Comparison of ENCODE assay signal across 19 cellular contexts in genomic region chr17:59167571-59168001, GRCh38. TPM values are rescaled to one million over a fixed set of nuclear protein-coding genes. Genes with fewer than 3 reads are reported as not detected.
A peak's percentile ranks its signal among the peaks of the same experiment; 100 is the strongest.
DNase-seq lines count a peak whose midpoint lies in the region; ATAC-seq and TF ChIP-seq lines count a peak whose summit lies in the region.
"Had no signal": no experiment of that assay in that cellular context is flagged by ENCODE, and none has a peak within 500 bp of the region (broad histone marks: within the 10 kb centered on the region; RNA-seq: fewer than 3 reads in every experiment).

No MANE protein-coding gene starts in this region.

- no peak overlapping the region for H3K27ac ChIP-seq in fibroblast of lung (ENCODE audit: insufficient read depth, low read length)
- H3K27ac ChIP-seq in caudate nucleus (ENCODE audit: low read depth, low read length): no peak overlapping the region
- H3K27ac ChIP-seq: body of pancreas, spleen had no signal

- H3K9ac ChIP-seq in fibroblast of lung (ENCODE audit: insufficient read depth, low read length): no peak overlapping the region

- intact Hi-C loops in activated B cell treated with CpG ODN at 0.5 μM for 24 hours (cut with micrococcal nuclease): loop anchor here (2.0 kb wide), 2 partner anchors 41 to 53 kb away; partner anchors contain the start of gene GDPD1

- TF ChIP-seq CTCF in activated B cell treated with CpG ODN at 0.5 μM for 24 hours (IDR thresholded peaks at IDR 0.05) (no peak), fibroblast of lung (conservative IDR thresholded peaks at IDR 0.05 in 1 of 2, IDR thresholded peaks at IDR 0.05 in 1 of 2; ENCODE audit: low read depth in 1 of 2, low read length in 2 of 2) (no peak)

- H3K79me2 ChIP-seq in fibroblast of lung (ENCODE audit: control insufficient read depth, insufficient read depth, low read length): peaks cover 51% of the 10 kb centered on the region

- no peaks in the 10 kb centered on the region for H3K27me3 ChIP-seq in fibroblast of lung (ENCODE audit: control insufficient read depth, insufficient read depth, low read length)
- H3K27me3 ChIP-seq: body of pancreas, spleen had no signal

- H3K4me1 ChIP-seq in fibroblast of lung (ENCODE audit: control insufficient read depth, extremely low read depth, insufficient read depth, low read length): peaks cover 6% of the 10 kb centered on the region
- H3K4me1 ChIP-seq: body of pancreas had no signal

- no peak overlapping the region for H3K4me2 ChIP-seq in fibroblast of lung (ENCODE audit: extremely low read depth, insufficient read depth, low read length)

- POLR2A ChIA-PET in activated B cell treated with CpG ODN at 0.5 μM for 24 hours (lab: Charles Lee): interaction anchor here (2.2 kb wide), 1 partner anchor 13 kb away, joined by 7 read pairs; the partner anchor contains the start of genes PRR11 and SKA2

- peaks cover under 1% of the 10 kb centered on the region for H3K36me3 ChIP-seq in fibroblast of lung (ENCODE audit: control insufficient read depth, insufficient read depth, low read length)

- H3K9me3 ChIP-seq in fibroblast of lung (ENCODE audit: control insufficient read depth, insufficient read depth, low read depth, low read length): no peaks in the 10 kb centered on the region
- H3K9me3 ChIP-seq: body of pancreas had no signal

- CTCF ChIA-PET in activated B cell treated with CpG ODN at 0.5 μM for 24 hours (lab: Charles Lee): no interaction called here

- no peak overlapping the region for H3K4me3 Mint-ChIP-seq in activated naive CD8-positive, alpha-beta T cell treated with anti-CD3 and anti-CD28 coated beads, Interleukin-2, amount 50 U/mL, for 24 hours
- no peak overlapping the region for H3K4me3 Mint-ChIP-seq in activated naive CD8-positive, alpha-beta T cell treated with anti-CD3 and anti-CD28 coated beads for 36 hours
- H3K4me3 Mint-ChIP-seq in activated B cell treated with CpG ODN at 0.5 μM for 24 hours: no peak overlapping the region
- no peak overlapping the region for H3K4me3 Mint-ChIP-seq in stimulated activated naive B cell treated with anti-CD40 and anti-IgM and Interleukin-4, amounts not matched to agents 10 μg/mL and 1 μg/mL and 100 μg/mL, for 72 hours
- H3K4me3 Mint-ChIP-seq: activated CD8-positive, alpha-beta T cell treated with anti-CD3 and anti-CD28 coated beads for 36 hours; T-helper 1 cell treated with Interleukin-12 subunit alpha and Interleukin-12 subunit beta and Interleukin-4 antibody, amounts not matched to agents 30 μg/mL and 1 μg/mL, for 36 hours had no signal

- ATAC-seq in activated naive CD8-positive, alpha-beta T cell treated with anti-CD3 and anti-CD28 coated beads, Interleukin-2, amount 50 U/mL, for 24 hours: peak; percentile 15
- ATAC-seq in activated B cell treated with CpG ODN at 0.5 μM for 24 hours (ENCODE audit: low read depth): peak; percentile 67
- peak; percentile 63 to 68 for ATAC-seq in stimulated activated naive B cell treated with anti-CD40 and anti-IgM and Interleukin-4, amounts not matched to agents 10 μg/mL and 1 μg/mL and 100 μg/mL, for 72 hours (replicated peaks)
- ATAC-seq: activated CD8-positive, alpha-beta T cell treated with anti-CD3 and anti-CD28 coated beads for 36 hours; body of pancreas; left cardiac atrium had no signal

- H2AFZ ChIP-seq in fibroblast of lung (ENCODE audit: low read length): peak overlapping the region; percentile 58

- no peak overlapping the region for H3K27ac Mint-ChIP-seq in activated naive CD8-positive, alpha-beta T cell treated with anti-CD3 and anti-CD28 coated beads, Interleukin-2, amount 50 U/mL, for 24 hours
- H3K27ac Mint-ChIP-seq in activated naive CD8-positive, alpha-beta T cell treated with anti-CD3 and anti-CD28 coated beads for 36 hours: no peak overlapping the region
- no peak overlapping the region for H3K27ac Mint-ChIP-seq in activated B cell treated with CpG ODN at 0.5 μM for 24 hours
- H3K27ac Mint-ChIP-seq in stimulated activated naive B cell treated with anti-CD40 and anti-IgM and Interleukin-4, amounts not matched to agents 10 μg/mL and 1 μg/mL and 100 μg/mL, for 72 hours: no peak overlapping the region
- H3K27ac Mint-ChIP-seq: activated CD8-positive, alpha-beta T cell treated with anti-CD3 and anti-CD28 coated beads for 36 hours; progenitor cell of endocrine pancreas; T-helper 1 cell treated with Interleukin-12 subunit alpha and Interleukin-12 subunit beta and Interleukin-4 antibody, amounts not matched to agents 30 μg/mL and 1 μg/mL, for 36 hours had no signal

- no peak overlapping the region for H3K4me3 ChIP-seq in fibroblast of lung (replicated peaks in 1 of 4; ENCODE audit: control extremely low read depth in 1 of 4, insufficient read depth in 1 of 4, low read depth in 3 of 4, low read length in 4 of 4)
- H3K4me3 ChIP-seq: body of pancreas, spleen had no signal

- H4K20me1 ChIP-seq in fibroblast of lung (ENCODE audit: control insufficient read depth, extremely low read depth, insufficient read depth, low read length): no peaks in the 10 kb centered on the region

- peaks cover 8% of the 10 kb centered on the region for H3K36me3 Mint-ChIP-seq in activated naive CD8-positive, alpha-beta T cell treated with anti-CD3 and anti-CD28 coated beads, Interleukin-2, amount 50 U/mL, for 24 hours (ENCODE audit: low read depth)
- peaks cover 4% of the 10 kb centered on the region for H3K36me3 Mint-ChIP-seq in activated naive CD8-positive, alpha-beta T cell treated with anti-CD3 and anti-CD28 coated beads for 36 hours
- H3K36me3 Mint-ChIP-seq in activated B cell treated with CpG ODN at 0.5 μM for 24 hours (ENCODE audit: low read depth): no peaks in the 10 kb centered on the region
- peaks cover 0 to 5% of the 10 kb centered on the region in 2 donors for H3K36me3 Mint-ChIP-seq in stimulated activated naive B cell treated with anti-CD40 and anti-IgM and Interleukin-4, amounts not matched to agents 10 μg/mL and 1 μg/mL and 100 μg/mL, for 72 hours

- peaks cover 9% of the 10 kb centered on the region for H3K4me1 Mint-ChIP-seq in activated naive CD8-positive, alpha-beta T cell treated with anti-CD3 and anti-CD28 coated beads, Interleukin-2, amount 50 U/mL, for 24 hours
- H3K4me1 Mint-ChIP-seq in activated naive CD8-positive, alpha-beta T cell treated with anti-CD3 and anti-CD28 coated beads for 36 hours: peaks cover 2% of the 10 kb centered on the region
- H3K4me1 Mint-ChIP-seq in activated B cell treated with CpG ODN at 0.5 μM for 24 hours: peaks cover 13% of the 10 kb centered on the region
- H3K4me1 Mint-ChIP-seq in stimulated activated naive B cell treated with anti-CD40 and anti-IgM and Interleukin-4, amounts not matched to agents 10 μg/mL and 1 μg/mL and 100 μg/mL, for 72 hours: peaks cover 9 to 15% of the 10 kb centered on the region in 2 donors

- H3K9me3 Mint-ChIP-seq in activated naive CD8-positive, alpha-beta T cell treated with anti-CD3 and anti-CD28 coated beads, Interleukin-2, amount 50 U/mL, for 24 hours: no peaks in the 10 kb centered on the region
- no peaks in the 10 kb centered on the region for H3K9me3 Mint-ChIP-seq in activated naive CD8-positive, alpha-beta T cell treated with anti-CD3 and anti-CD28 coated beads for 36 hours
- no peaks in the 10 kb centered on the region for H3K9me3 Mint-ChIP-seq in activated B cell treated with CpG ODN at 0.5 μM for 24 hours
- H3K9me3 Mint-ChIP-seq in stimulated activated naive B cell treated with anti-CD40 and anti-IgM and Interleukin-4, amounts not matched to agents 10 μg/mL and 1 μg/mL and 100 μg/mL, for 72 hours: no peaks in the 10 kb centered on the region
- H3K9me3 Mint-ChIP-seq: activated CD8-positive, alpha-beta T cell treated with anti-CD3 and anti-CD28 coated beads for 36 hours; T-helper 1 cell treated with Interleukin-12 subunit alpha and Interleukin-12 subunit beta and Interleukin-4 antibody, amounts not matched to agents 30 μg/mL and 1 μg/mL, for 36 hours had no signal

- no peaks in the 10 kb centered on the region for H3K27me3 Mint-ChIP-seq in activated naive CD8-positive, alpha-beta T cell treated with anti-CD3 and anti-CD28 coated beads, Interleukin-2, amount 50 U/mL, for 24 hours
- no peaks in the 10 kb centered on the region for H3K27me3 Mint-ChIP-seq in activated naive CD8-positive, alpha-beta T cell treated with anti-CD3 and anti-CD28 coated beads for 36 hours
- no peaks in the 10 kb centered on the region for H3K27me3 Mint-ChIP-seq in activated B cell treated with CpG ODN at 0.5 μM for 24 hours
- no peaks in the 10 kb centered on the region for H3K27me3 Mint-ChIP-seq in stimulated activated naive B cell treated with anti-CD40 and anti-IgM and Interleukin-4, amounts not matched to agents 10 μg/mL and 1 μg/mL and 100 μg/mL, for 72 hours
- H3K27me3 Mint-ChIP-seq: activated CD8-positive, alpha-beta T cell treated with anti-CD3 and anti-CD28 coated beads for 36 hours; progenitor cell of endocrine pancreas had no signal

- DNase-seq in activated naive CD8-positive, alpha-beta T cell treated with anti-CD3 and anti-CD28 coated beads, Interleukin-2, amount 50 U/mL, for 24 hours: no peak
- no peak for DNase-seq in activated naive CD8-positive, alpha-beta T cell treated with anti-CD3 and anti-CD28 coated beads for 36 hours
- DNase-seq in activated B cell treated with CpG ODN at 0.5 μM for 24 hours (no peak), fibroblast of lung (ENCODE audit: low read depth in 2 of 2) (peak in 1 of 2 donors; percentile 74), NCI-H2171 treated with DMSO at 0.1 percent for 48 hours (lab: John Stamatoyannopoulos, UW) (no peak), caudate nucleus (lab: John Stamatoyannopoulos, UW) (no peak)
- peak; percentile 49 for DNase-seq in stimulated activated naive B cell treated with anti-CD40 and anti-IgM and Interleukin-4, amounts not matched to agents 10 μg/mL and 1 μg/mL and 100 μg/mL, for 72 hours
- DNase-seq in activated CD4-positive, CD25-positive, alpha-beta regulatory T cell treated with anti-CD3 and anti-CD28 coated beads, Interleukin-2, amount 50 U/mL, for 72 hours: no peak
- DNase-seq: activated CD8-positive, alpha-beta T cell treated with anti-CD3 and anti-CD28 coated beads for 36 hours; activated gamma-delta T cell; body of pancreas; effector CD8-positive, alpha-beta T cell; GOT3; left cardiac atrium; NCI-H1092 treated with DMSO at 0.1 percent for 48 hours; NCI-H510A; spleen had no signal

RNA-seq across cellular contexts. Expression of gene PRR11, which starts 12.0 kb away (rescaled TPM):
- total RNA-seq in activated naive CD8-positive, alpha-beta T cell treated with anti-CD3 and anti-CD28 coated beads for 36 hours: 10 to 100 TPM; 66.4 to 67.3 TPM
- 2.4 and 4.8 TPM in 2 replicates for total RNA-seq in activated B cell treated with CpG ODN at 0.5 μM for 24 hours
- 1.0 and 6.1 TPM in 2 replicates for total RNA-seq in fibroblast of lung
- 18.9 and 63.1 TPM in 2 replicates for polyA plus RNA-seq in fibroblast of lung
- 14.1 and 44.8 TPM in 2 replicates for polyA plus RNA-seq in fibroblast of lung (2012)
- polyA minus RNA-seq in fibroblast of lung (ENCODE audit: low replicate concordance): 6.7 and 17.7 TPM in 2 replicates

RNA-seq across cellular contexts. Expression of gene SKA2, which starts 12.6 kb away (rescaled TPM):
- 10 to 100 TPM; 68.9 to 85.4 TPM for total RNA-seq in activated naive CD8-positive, alpha-beta T cell treated with anti-CD3 and anti-CD28 coated beads for 36 hours
- total RNA-seq in activated B cell treated with CpG ODN at 0.5 μM for 24 hours (16.9 and 17.0 TPM in 2 replicates), fibroblast of lung (32.9 and 53.7 TPM in 2 replicates)
- polyA plus RNA-seq in fibroblast of lung: 52.9 and 63.0 TPM in 2 replicates
- 88.0 and 89.5 TPM in 2 replicates for polyA plus RNA-seq in fibroblast of lung (2012)
- 6.4 and 6.8 TPM in 2 replicates for polyA minus RNA-seq in fibroblast of lung (ENCODE audit: low replicate concordance)

RNA-seq across cellular contexts. Expression of gene SMG8, which starts 42.2 kb away (rescaled TPM):
- total RNA-seq in activated naive CD8-positive, alpha-beta T cell treated with anti-CD3 and anti-CD28 coated beads for 36 hours: 10 to 100 TPM; 20.6 to 22.3 TPM
- 18.5 and 19.6 TPM in 2 replicates for total RNA-seq in activated B cell treated with CpG ODN at 0.5 μM for 24 hours
- total RNA-seq in fibroblast of lung: 25.3 and 25.7 TPM in 2 replicates
- 13.3 and 14.5 TPM in 2 replicates for polyA plus RNA-seq in fibroblast of lung
- polyA plus RNA-seq in fibroblast of lung (2012): 9.4 and 10.7 TPM in 2 replicates
- polyA minus RNA-seq in fibroblast of lung (ENCODE audit: low replicate concordance): 6.6 and 22.9 TPM in 2 replicates

RNA-seq across cellular contexts. Expression of gene GDPD1, which starts 52.7 kb away (rescaled TPM):
- 1 to 10 TPM; 1.7 to 1.9 TPM for total RNA-seq in activated naive CD8-positive, alpha-beta T cell treated with anti-CD3 and anti-CD28 coated beads for 36 hours
- total RNA-seq in activated B cell treated with CpG ODN at 0.5 μM for 24 hours: 0.71 and 1.2 TPM in 2 replicates
- 1.3 and 1.5 TPM in 2 replicates for total RNA-seq in fibroblast of lung
- polyA plus RNA-seq in fibroblast of lung: 0.44 and 0.67 TPM in 2 replicates
- polyA plus RNA-seq in fibroblast of lung (2012): 0.33 and 0.35 TPM in 2 replicates
- not detected in 2 replicates for polyA minus RNA-seq in fibroblast of lung (ENCODE audit: low replicate concordance)

Comparison
In these comparisons a context has a peak if more than half of its experiments do, and no peak if none do; other contexts are left out.
1. ATAC-seq: peak in every context shown above with its lines; median percentile 67 in activated B cell treated with CpG ODN at 0.5 μM for 24 hours; 66 in stimulated activated naive B cell treated with anti-CD40 and anti-IgM and Interleukin-4, amounts not matched to agents 10 μg/mL and 1 μg/mL and 100 μg/mL, for 72 hours; 15 in activated naive CD8-positive, alpha-beta T cell treated with anti-CD3 and anti-CD28 coated beads, Interleukin-2, amount 50 U/mL, for 24 hours.